In genomic region chr9:114741521-114741920, GRCh38 we compare ENCODE assay signal across 7 cellular contexts. TPM values are rescaled to one million over a fixed set of nuclear protein-coding genes. Genes with fewer than 3 reads are reported as not detected.
"Had no signal": no experiment of that assay in that cellular context is flagged by ENCODE, and none has a peak within 500 bp of the region (broad histone marks: within the 10 kb centered on the region; RNA-seq: fewer than 3 reads in every experiment).

No MANE protein-coding gene starts in this region.

RNA-seq across cellular contexts. Expression of gene TEX48, which starts 59.5 kb away (rescaled TPM):
- total RNA-seq: aorta, breast epithelium, K562, MCF 10A, Right ventricle myocardium superior, RPMI7951, SJCRH30 had no signal
- polyA plus RNA-seq: aorta, K562 had no signal
